ENCODE assay signal across 14 cellular contexts in genomic region chr11:68643576-68643975, GRCh38. TPM values are rescaled to one million over a fixed set of nuclear protein-coding genes. Genes with fewer than 3 reads are reported as not detected.
DNase-seq lines count a peak whose midpoint lies in the region; ATAC-seq and TF ChIP-seq lines count a peak whose summit lies in the region.
"Had no signal": no experiment of that assay in that cellular context is flagged by ENCODE, and none has a peak within 500 bp of the region (broad histone marks: within the 10 kb centered on the region; RNA-seq: fewer than 3 reads in every experiment).

No MANE protein-coding gene starts in this region.

- no peak for ATAC-seq in effector memory CD8-positive, alpha-beta T cell (replicated peaks)
- no peak for ATAC-seq in HG02870 (IDR thresholded peaks at IDR 0.05; ENCODE audit: unreplicated experiment)
- ATAC-seq: natural killer cell had no signal

- TF ChIP-seq CTCF in HFFc6 (IDR thresholded peaks at IDR 0.05) (no peak), astrocyte of the spinal cord (IDR thresholded peaks at IDR 0.05; ENCODE audit: low read depth, low read length) (peak; percentile 33)

- peaks cover 15% of the 10 kb centered on the region for H3K36me3 Mint-ChIP-seq in HFFc6 (ENCODE audit: low read depth)
- H3K36me3 Mint-ChIP-seq in effector memory CD8-positive, alpha-beta T cell (ENCODE audit: insufficient read depth): no peaks in the 10 kb centered on the region
- H3K36me3 Mint-ChIP-seq: natural killer cell had no signal

- peak overlapping the region; percentile 26; the same call in 1 of the 2 replicates for H3K4me3 Mint-ChIP-seq in HFFc6
- H3K4me3 Mint-ChIP-seq in effector memory CD8-positive, alpha-beta T cell: no peak overlapping the region
- H3K4me3 Mint-ChIP-seq: natural killer cell had no signal

- no peaks in the 10 kb centered on the region; the same call in 1 of the 2 replicates for H3K4me1 Mint-ChIP-seq in HFFc6 (ENCODE audit: low read depth)
- no peaks in the 10 kb centered on the region for H3K4me1 Mint-ChIP-seq in effector memory CD8-positive, alpha-beta T cell (ENCODE audit: low read depth in 2 of 2)
- H3K4me1 Mint-ChIP-seq: natural killer cell had no signal

- H3K9me3 Mint-ChIP-seq in HFFc6: peaks cover 18% of the 10 kb centered on the region
- peaks cover 0 to 18% of the 10 kb centered on the region in 2 donors for H3K9me3 Mint-ChIP-seq in effector memory CD8-positive, alpha-beta T cell

- DNase-seq in D341Med (ENCODE audit: low spot score): peak; percentile 18
- DNase-seq in HFFc6: no peak
- DNase-seq in astrocyte of the spinal cord (ENCODE audit: low read depth, low spot score): peak; percentile 62
- peak; percentile 44 for DNase-seq in kidney tubule cell (ENCODE audit: low spot score)
- DNase-seq in SKM-1 (lab: John Stamatoyannopoulos, UW; ENCODE audit: unreplicated experiment): no peak
- no peak for DNase-seq in effector memory CD8-positive, alpha-beta T cell
- DNase-seq: activated T-cell treated with anti-CD3 and anti-CD28 coated beads, Interleukin-2, amount 50 U/mL, for 1 hour; adrenal gland; left ventricle myocardium inferior; natural killer cell; NCI-H1436; substantia nigra had no signal

- peaks cover 53% of the 10 kb centered on the region for H3K27me3 Mint-ChIP-seq in HFFc6 (ENCODE audit: insufficient read depth)
- H3K27me3 Mint-ChIP-seq in effector memory CD8-positive, alpha-beta T cell: peaks cover 14 to 34% of the 10 kb centered on the region in 2 donors

- in situ Hi-C loops in astrocyte of the spinal cord (cut with HindIII; ENCODE audit: low sequenced_read_pairs): no loop called here

- H3K4me3 ChIP-seq in astrocyte of the spinal cord (ENCODE audit: low read depth, low read length): no peak overlapping the region
- H3K4me3 ChIP-seq: adrenal gland, left ventricle myocardium inferior, smooth muscle cell had no signal

- H3K27ac Mint-ChIP-seq in HFFc6: no peak overlapping the region
- H3K27ac Mint-ChIP-seq in effector memory CD8-positive, alpha-beta T cell: peak overlapping the region in 1 of 2 donors; percentile 51
- H3K27ac Mint-ChIP-seq: natural killer cell had no signal

RNA-seq across cellular contexts. Expression of gene GAL, which starts 40.8 kb away (rescaled TPM):
- 10 to 100 TPM in 2 of 6 experiments, 1 to 10 TPM in 1, under 1 TPM in 3; 0.60 to 12.9 (median 1.0) TPM for total RNA-seq in HFFc6 (2021; fragmentation: NEBNext Ultra II Directional; extraction: Animal tissue kit (Norgen Biotek cat#: 25700))
- total RNA-seq: natural killer cell had no signal

Comparison
In these comparisons a context has a peak if more than half of its experiments do, and no peak if none do; other contexts are left out.
1. DNase-seq: peak in D341Med (single experiment), astrocyte of the spinal cord (single experiment) and kidney tubule cell (single experiment); none in HFFc6 (single experiment), SKM-1 (single experiment) and effector memory CD8-positive, alpha-beta T cell (0 of 3).